8 cellular contexts compared by ENCODE assay signal in the genomic region with DNA sequence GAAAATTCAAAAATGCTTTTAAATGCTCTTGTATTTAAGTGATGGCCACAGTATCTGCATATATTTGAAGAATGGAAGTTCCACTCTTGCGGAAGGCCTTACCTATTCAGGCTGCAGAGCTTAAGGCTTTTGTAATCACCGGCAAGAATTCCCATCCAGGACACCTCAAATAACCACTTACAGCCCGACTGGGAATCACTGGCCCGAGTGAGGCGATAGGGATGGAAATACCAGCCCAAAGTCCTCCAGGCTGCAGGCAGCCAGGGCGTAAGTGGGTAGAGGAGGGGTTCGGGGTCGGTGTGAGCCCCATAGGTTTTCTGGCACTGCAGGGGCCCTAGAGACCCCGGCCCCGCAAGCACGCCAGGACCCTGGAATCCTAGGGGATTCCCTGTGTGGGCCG. TPM values are rescaled to one million over a fixed set of nuclear protein-coding genes. Genes with fewer than 3 reads are reported as not detected.
DNase-seq lines count a peak whose midpoint lies in the region; ATAC-seq and TF ChIP-seq lines count a peak whose summit lies in the region.

No MANE protein-coding gene starts in this region.

- H3K36me3 ChIP-seq in BJ (ENCODE audit: control insufficient read depth, insufficient read depth, low read length) = no peaks in the 10 kb centered on the region
- H3K36me3 ChIP-seq in right lobe of liver = no peaks in the 10 kb centered on the region

- H3K4me1 Mint-ChIP-seq in type B pancreatic cell (ENCODE audit: unreplicated experiment) = peaks cover 26% of the 10 kb centered on the region

- in situ Hi-C loops in astrocyte of the cerebellum (cut with HindIII; ENCODE audit: low sequenced_read_pairs) = no loop called here

- 26% methylated on average over 5 of the region's 12 CpGs for WGBS in right lobe of liver (ENCODE audit: insufficient coverage, low coverage, low lambda C conversion rate, missing lambda C conversion rate)

- CTCF ChIA-PET in BJ (lab: Yijun Ruan, JAX) = interaction anchor here (0.6 to 1.8 kb wide), 3 partner anchors 16 to 67 kb away, joined by 3 to 8 read pairs (median 7); no protein-coding TSS in a partner anchor

- H3K9me3 Mint-ChIP-seq in type B pancreatic cell = no peaks in the 10 kb centered on the region

- H3K27ac ChIP-seq in right lobe of liver = peak overlapping the region; percentile 68 to 85 (median 80)

- H3K4me3 Mint-ChIP-seq in type B pancreatic cell = peak overlapping the region; percentile 85

- intact Hi-C loops in right lobe of liver (cut with DNase I) = no loop called here

- POLR2A ChIA-PET in BJ (lab: Charles Lee) = no interaction called here

- peaks cover 0 to 8% (median 3%) of the 10 kb centered on the region in 4 donors for H3K4me1 ChIP-seq in right lobe of liver

- H3K27me3 ChIP-seq in BJ (ENCODE audit: control insufficient read depth, insufficient read depth, low read length) (no peaks in the 10 kb centered on the region), right lobe of liver (no peaks in the 10 kb centered on the region)

- no peaks in the 10 kb centered on the region for H3K27me3 Mint-ChIP-seq in type B pancreatic cell

- H3K4me3 ChIP-seq in BJ (ENCODE audit: low read depth, low read length) = peak overlapping the region; percentile 36
- peak overlapping the region; percentile 32 for H3K4me3 ChIP-seq in astrocyte of the cerebellum (ENCODE audit: low read depth, low read length)
- H3K4me3 ChIP-seq in right lobe of liver = peak overlapping the region; percentile 41 to 65 (median 60)

- DNase-seq in BJ (ENCODE audit: low read depth) = no peak
- no peak for DNase-seq in astrocyte of the cerebellum (ENCODE audit: low read depth)
- no peak for DNase-seq in right lobe of liver
- no peak for DNase-seq in type B pancreatic cell (ENCODE audit: extremely low spot score, unreplicated experiment)
- no peak for DNase-seq in NCI-H446 (lab: John Stamatoyannopoulos, UW)
- no peak for DNase-seq in COLO829 (ENCODE audit: low spot score)
- DNase-seq in cerebellar cortex (ENCODE audit: low spot score) = no peak

- TF ChIP-seq POLR2A in right lobe of liver (IDR thresholded peaks at IDR 0.05) = no peak

- H3K27ac Mint-ChIP-seq in type B pancreatic cell = peak overlapping the region; percentile 89

- peaks cover 1% of the 10 kb centered on the region for H3K36me3 Mint-ChIP-seq in type B pancreatic cell

- TF ChIP-seq CTCF in BJ (IDR thresholded peaks at IDR 0.05; ENCODE audit: insufficient read depth, low read depth, low read length) (no peak), astrocyte of the cerebellum (IDR thresholded peaks at IDR 0.05; ENCODE audit: low read depth, low read length, missing control alignments) (no peak), right lobe of liver (IDR thresholded peaks at IDR 0.05) (no peak), type B pancreatic cell (conservative IDR thresholded peaks at IDR 0.05) (no peak)

- H3K9me3 ChIP-seq in right lobe of liver = no peaks in the 10 kb centered on the region

- ATAC-seq in HG02943 (IDR thresholded peaks at IDR 0.05; ENCODE audit: low read depth, unreplicated experiment) (peak; percentile 11), right lobe of liver (peak; percentile 30 to 55 (median 42))

RNA-seq across cellular contexts. Expression of gene CMTM7, which starts 9.5 kb away (rescaled TPM):
- polyA plus RNA-seq in BJ (2011; rRNA removed) = 12.7 and 13.7 TPM in 2 replicates
- 11.4 and 17.2 TPM in 2 replicates for polyA minus RNA-seq in BJ (2011; rRNA and poly(A)+ RNA removed)
- total RNA-seq in right lobe of liver = 1 to 10 TPM; 2.7 to 9.8 (median 5.0) TPM
- total RNA-seq in type B pancreatic cell (ENCODE audit: low replicate concordance) = 8.2 and 20.4 TPM in 2 replicates
